In the genomic region with DNA sequence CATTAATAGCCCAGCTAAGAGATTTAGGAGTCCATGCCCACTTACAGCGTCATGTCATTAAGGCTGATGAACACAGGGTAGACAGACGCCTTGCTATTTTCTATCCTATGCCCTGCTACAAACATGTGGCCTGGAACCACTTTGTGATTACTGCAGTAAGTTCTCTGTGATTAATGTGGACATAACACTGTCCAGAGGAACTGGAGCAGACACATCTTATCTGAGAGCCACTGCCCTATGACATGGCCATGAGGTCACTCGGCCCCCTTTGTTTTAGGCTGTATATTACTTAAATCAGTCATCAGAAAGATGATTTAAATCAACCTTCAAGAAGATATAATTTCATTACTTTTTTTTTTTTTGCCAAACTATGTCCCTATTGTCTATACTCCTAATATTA, we compare ENCODE assay signal across 16 cellular contexts.
"Had no signal": no experiment of that assay in that cellular context is flagged by ENCODE, and none has a peak within 500 bp of the region (broad histone marks: within the 10 kb centered on the region; RNA-seq: fewer than 3 reads in every experiment).

No MANE protein-coding gene starts in this region.

- H3K9ac ChIP-seq: parathyroid adenoma had no signal

- H3K4me1 ChIP-seq: parathyroid adenoma had no signal

- H3K4me3 ChIP-seq: tibial artery had no signal

- H3K27ac ChIP-seq: epithelial cell of prostate, parathyroid adenoma, tibial artery had no signal

- H3K9me3 ChIP-seq: tibial artery had no signal

- DNase-seq: activated CD4-positive, alpha-beta T cell treated with anti-CD3 and anti-CD28 coated beads for 1 hour; activated CD4-positive, alpha-beta T cell treated with anti-CD3 and anti-CD28 coated beads, Interleukin-2, amount 50 U/mL, for 4 hours; activated naive CD4-positive, alpha-beta T cell treated with Interleukin-2 at 50 U/mL for 16 hours; activated T-cell treated with anti-CD3 and anti-CD28 coated beads for 4 hours; aorta; effector memory CD4-positive, alpha-beta T cell; head of caudate nucleus; islet precursor cell; stimulated activated CD4-positive, alpha-beta T cell treated with anti-CD3 and anti-CD28 coated beads, Interleukin-15, amount 100 ng/mL, for 24 hours; stimulated activated CD4-positive, alpha-beta T cell treated with anti-CD3 and anti-CD28 coated beads, Interleukin-4, amount 100 ng/mL, for 1 hour; stimulated activated naive CD4-positive, alpha-beta T cell; SW 1271; tibial artery had no signal

- H3K79me2 ChIP-seq: parathyroid adenoma had no signal

- H3K4me3 Mint-ChIP-seq: dendritic cell treated with granulocyte-macrophage colony-stimulating factor and Interleukin-4, amounts not matched to agents 40 ng/mL and 50 ng/mL, for 4 days had no signal

- H3K27ac Mint-ChIP-seq: dendritic cell treated with granulocyte-macrophage colony-stimulating factor and Interleukin-4, amounts not matched to agents 40 ng/mL and 50 ng/mL, for 4 days had no signal

- H3K27me3 ChIP-seq: tibial artery had no signal

- H2AFZ ChIP-seq: parathyroid adenoma had no signal

- H3K27me3 Mint-ChIP-seq: dendritic cell treated with granulocyte-macrophage colony-stimulating factor and Interleukin-4, amounts not matched to agents 40 ng/mL and 50 ng/mL, for 4 days had no signal

- H3K9me3 Mint-ChIP-seq: dendritic cell treated with granulocyte-macrophage colony-stimulating factor and Interleukin-4, amounts not matched to agents 40 ng/mL and 50 ng/mL, for 4 days had no signal

- H3K36me3 ChIP-seq: tibial artery had no signal
